Comparison of ENCODE assay signal across 19 cellular contexts in genomic region chr17:32865141-32865540, GRCh38.
"Had no signal": no experiment of that assay in that cellular context is flagged by ENCODE, and none has a peak within 500 bp of the region (broad histone marks: within the 10 kb centered on the region; RNA-seq: fewer than 3 reads in every experiment).

No MANE protein-coding gene starts in this region.

- H3K4me1 ChIP-seq: colonic mucosa, parathyroid adenoma had no signal

- H3K27ac ChIP-seq: colonic mucosa, left ventricle myocardium inferior, lower lobe of right lung, parathyroid adenoma, psoas muscle, spleen, uterus had no signal

- ATAC-seq: left cardiac atrium; lower lobe of right lung; psoas muscle; sciatic nerve; stimulated activated memory B cell treated with anti-CD40 and anti-IgM and Interleukin-4, amounts not matched to agents 10 μg/mL and 1 μg/mL and 100 μg/mL, for 72 hours had no signal

- H3K9me3 ChIP-seq: colonic mucosa, left ventricle myocardium inferior, lower lobe of right lung, psoas muscle, spleen, uterus had no signal

- H3K4me3 ChIP-seq: colonic mucosa, left ventricle myocardium inferior, lower lobe of right lung, psoas muscle, spleen, uterus had no signal

- H3K36me3 ChIP-seq: colonic mucosa, left ventricle myocardium inferior, lower lobe of right lung, spleen, uterus had no signal

- H3K27me3 ChIP-seq: colonic mucosa, spleen, uterus had no signal

- DNase-seq: cerebellar nuclear complex; colonic mucosa; effector CD8-positive, alpha-beta T cell; foreskin melanocyte; left cardiac atrium; left ventricle myocardium inferior; lower lobe of right lung; mesenchymal stem cell; naive B cell; nephron progenitor cell; psoas muscle; spleen; stimulated activated CD4-positive, alpha-beta T cell treated with anti-CD3 and anti-CD28 coated beads, Interleukin-15, amount 100 ng/mL, for 24 hours; stimulated activated CD4-positive, alpha-beta T cell treated with anti-CD3 and anti-CD28 coated beads, Interleukin-1b, Interleukin-23, amount 100 ng/mL, for 48 hours; stimulated activated CD4-positive, alpha-beta T cell treated with anti-CD3 and anti-CD28 coated beads, Interleukin-4, amount 100 ng/mL, for 24 hours; uterus had no signal
